ENCODE assay signal across 9 cellular contexts in the genomic region with DNA sequence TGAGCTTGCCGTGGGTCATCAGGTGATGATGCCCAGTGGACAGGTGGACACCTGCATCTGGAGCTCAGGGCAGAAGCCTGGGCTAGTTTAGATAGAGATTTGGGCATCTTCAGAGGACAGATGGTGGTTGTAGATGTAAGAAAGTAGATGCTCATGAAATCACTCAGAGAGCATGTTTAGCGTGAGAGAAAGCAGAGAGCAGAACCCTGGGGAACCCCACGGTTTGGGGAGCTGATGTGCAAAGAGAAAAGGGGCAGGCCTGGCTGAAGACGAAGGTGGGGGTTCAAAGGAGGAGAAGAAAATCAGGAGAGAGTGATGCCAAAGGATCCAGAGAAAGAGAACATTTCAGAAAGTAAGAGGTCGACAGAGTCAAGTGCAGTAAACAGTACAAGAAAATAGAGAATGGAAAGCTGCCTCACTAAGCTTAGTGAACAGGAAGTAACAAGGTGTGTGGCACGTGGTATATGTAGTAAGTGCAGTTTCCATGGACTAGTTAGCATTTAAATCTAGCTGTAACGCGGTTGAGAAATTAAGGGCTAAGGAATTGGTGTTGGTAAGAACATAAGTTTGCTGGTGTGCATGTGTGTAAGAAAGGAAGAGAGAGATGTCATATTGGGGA. TPM values are rescaled to one million over a fixed set of nuclear protein-coding genes. Genes with fewer than 3 reads are reported as not detected.
DNase-seq lines count a peak whose midpoint lies in the region; ATAC-seq, FAIRE-seq and TF ChIP-seq lines count a peak whose summit lies in the region.
"Had no signal": no experiment of that assay in that cellular context is flagged by ENCODE, and none has a peak within 500 bp of the region (broad histone marks: within the 10 kb centered on the region; RNA-seq: fewer than 3 reads in every experiment).

No MANE protein-coding gene starts in this region.

- no peaks in the 10 kb centered on the region for H4K20me1 ChIP-seq in GM12878 (ENCODE audit: control insufficient read depth, insufficient read depth)

- FAIRE-seq in GM18507 (lab: Jason Lieb, UNC) (peak; percentile 84), GM12878 (lab: Jason Lieb, UNC) (peak; percentile 86)

- intact Hi-C loops in GM12878 (cut with micrococcal nuclease; ENCODE audit: unreplicated experiment), result no loop called here
- intact Hi-C loops in heart left ventricle (cut with DNase I), result no loop called here
- intact Hi-C loops in colonic mucosa (cut with DNase I), result no loop called here

- no peak for TF ChIP-seq EP300 in GM12878 (IDR thresholded peaks at IDR 0.05; ENCODE audit: borderline replicate concordance in 1 of 2, control insufficient read depth in 1 of 2, low read depth in 2 of 2, low read length in 2 of 2)

- peaks cover 32% of the 10 kb centered on the region for H3K4me1 ChIP-seq in GM12878 (ENCODE audit: control insufficient read depth, insufficient read depth, low read length)
- peaks cover 0 to 3% (median 0%) of the 10 kb centered on the region in 12 donors for H3K4me1 ChIP-seq in heart left ventricle
- H3K4me1 ChIP-seq in colonic mucosa, result no peaks in the 10 kb centered on the region
- H3K4me1 ChIP-seq: SJSA1 had no signal

- WGBS in GM12878 (ENCODE audit: insufficient coverage, insufficient replicate concordance, low lambda C conversion rate, missing lambda C conversion rate), result under 1% methylated on average over 8 of the region's 8 CpGs
- 82 to 88% (median 86%) methylated on average over 8 of the region's 8 CpGs for WGBS in heart left ventricle, 4 donors

- BruUV-seq in GM12878 (replicated peaks; lab: Mats Ljungman, UMichigan), result no TSS peak

- in situ Hi-C loops in GM12878 (cut with MboI), result no loop called here

- no peak for TF ChIP-seq RAD21 in GM12878 (IDR thresholded peaks at IDR 0.05; ENCODE audit: insufficient read depth, low read depth, low read length)

- peak; percentile 15 for DNase-seq in GM18507 (ENCODE audit: extremely low spot score, insufficient read length, low read depth)
- no peak for DNase-seq in GM12878 (ENCODE audit: low read depth, low spot score)
- DNase-seq in NCI-H1930 (lab: John Stamatoyannopoulos, UW), result no peak
- DNase-seq in iPS-NIHi7 (ENCODE audit: extremely low spot score), result no peak
- no peak for DNase-seq in heart left ventricle
- DNase-seq in colonic mucosa, result no peak

- H3K79me2 ChIP-seq in GM12878 (ENCODE audit: control insufficient read depth, insufficient read depth, low read length), result no peaks in the 10 kb centered on the region

- H3K4me3 ChIP-seq in GM12878 (peak overlapping the region; percentile 32; the same call in 1 of the 2 replicates), heart left ventricle (no peak overlapping the region), colonic mucosa (no peak overlapping the region)
- H3K4me3 ChIP-seq: SJSA1 had no signal

- POLR2A ChIA-PET in GM12878 (lab: Charles Lee), result interaction anchor here (0.5 to 3.1 kb wide), 11 partner anchors 9 to 793 kb away, joined by 3 to 26 read pairs (median 5); partner anchors contain the start of gene SPICE1

- TF ChIP-seq POLR2A in GM12878 (IDR thresholded peaks at IDR 0.05; ENCODE audit: low read depth, low read length) (no peak), heart left ventricle (IDR thresholded peaks at IDR 0.05) (no peak)

- SMC1A ChIA-PET in GM12878 (lab: Charles Lee; ENCODE audit: uncharacterized antibody, unreplicated experiment), result interaction anchor here (0.6 to 5.2 kb wide), 14 partner anchors 8 to 111 kb away, joined by 3 to 73 read pairs (median 4); partner anchors contain the start of gene TIGIT

- H2AFZ ChIP-seq in GM12878 (ENCODE audit: control insufficient read depth, low read depth, low read length), result peak overlapping the region; percentile 74

- ATAC-seq in GM21367 (IDR thresholded peaks at IDR 0.05; ENCODE audit: unreplicated experiment), result peak; percentile 49
- peak; percentile 41 for ATAC-seq in HG03442 (IDR thresholded peaks at IDR 0.05; ENCODE audit: unreplicated experiment)
- ATAC-seq in GM12878, result peak; percentile 60
- no peak for ATAC-seq in heart left ventricle

- H3K27me3 ChIP-seq in GM12878 (replicated peaks in 1 of 2; ENCODE audit: control insufficient read depth in 2 of 2, insufficient read depth in 2 of 2, low read length in 1 of 2) (no peaks in the 10 kb centered on the region), heart left ventricle (no peaks in the 10 kb centered on the region), colonic mucosa (no peaks in the 10 kb centered on the region)
- H3K27me3 ChIP-seq: SJSA1 had no signal

- H3K9me3 ChIP-seq in GM12878 (replicated peaks; ENCODE audit: control insufficient read depth, insufficient read depth, low read length) (no peaks in the 10 kb centered on the region), heart left ventricle (no peaks in the 10 kb centered on the region), colonic mucosa (no peaks in the 10 kb centered on the region)
- H3K9me3 ChIP-seq: SJSA1 had no signal

- RAD21 ChIA-PET in GM12878 (lab: Charles Lee; ENCODE audit: unreplicated experiment), result interaction anchor here (0.6 to 3.1 kb wide), 8 partner anchors 9 to 93 kb away, joined by 3 to 35 read pairs (median 8); no protein-coding TSS in a partner anchor

- H3K36me3 ChIP-seq in GM12878 (ENCODE audit: control insufficient read depth in 2 of 2, insufficient read depth in 2 of 2, low read length in 1 of 2), result no peaks in the 10 kb centered on the region
- no peaks in the 10 kb centered on the region for H3K36me3 ChIP-seq in heart left ventricle
- no peaks in the 10 kb centered on the region for H3K36me3 ChIP-seq in colonic mucosa
- H3K36me3 ChIP-seq: SJSA1 had no signal

- H3K9ac ChIP-seq in GM12878 (ENCODE audit: control insufficient read depth, insufficient read depth, low read length) (peak overlapping the region; percentile 1; the same call in 1 of the 2 replicates), colonic mucosa (ENCODE audit: low read depth in 2 of 2, low read length in 2 of 2) (no peak overlapping the region)

- peak overlapping the region; percentile 1 for H3K4me2 ChIP-seq in GM12878 (ENCODE audit: control insufficient read depth, insufficient read depth)

- no peak for TF ChIP-seq CTCF in GM12878 (IDR thresholded peaks at IDR 0.05 in 2 of 3, conservative IDR thresholded peaks at IDR 0.05 in 1 of 3; ENCODE audit: control insufficient read depth in 2 of 3, extremely low read depth in 1 of 3, insufficient read depth in 1 of 3, low read depth in 3 of 3, low read length in 3 of 3)
- TF ChIP-seq CTCF in heart left ventricle (IDR thresholded peaks at IDR 0.05), result no peak
- no peak for TF ChIP-seq CTCF in colonic mucosa (IDR thresholded peaks at IDR 0.05)

- CTCF ChIA-PET in GM12878 (lab: Yijun Ruan, JAX), result interaction anchor here (1.2 to 7.4 kb wide), 10 partner anchors 9 to 152 kb away, joined by 3 to 78 read pairs (median 6); partner anchors contain the start of gene TIGIT

- H3K27ac ChIP-seq in GM12878 (ENCODE audit: control insufficient read depth, insufficient read depth), result peak overlapping the region; percentile 57
- H3K27ac ChIP-seq in heart left ventricle, result peak overlapping the region in 1 of 12 donors; percentile 63
- no peak overlapping the region for H3K27ac ChIP-seq in colonic mucosa
- H3K27ac ChIP-seq: SJSA1 had no signal

TF ChIP-seq in GM12878, 131 proteins besides CTCF, POLR2A, EP300 and RAD21 (continues in another document):
- TF ChIP-seq CREB1 (IDR thresholded peaks at IDR 0.05; ENCODE audit: low read depth) (0 out of 2 replicates have a peak, but pooled peaks have one; percentile 12), TARDBP (IDR thresholded peaks at IDR 0.05; ENCODE audit: borderline replicate concordance) (no peak), BCL3 (IDR thresholded peaks at IDR 0.05; ENCODE audit: borderline replicate concordance, insufficient read depth, low read depth, low read length, poor library complexity, severe bottlenecking) (peak; percentile 38), RAD51 (IDR thresholded peaks at IDR 0.05) (peak; percentile 77), RELA (IDR thresholded peaks at IDR 0.05; ENCODE audit: borderline replicate concordance, partially characterized antibody) (peak; percentile 26)

RNA-seq across cellular contexts. Expression of gene TIGIT, which starts 13.5 kb away (rescaled TPM):
- total RNA-seq in GM12878 (2013; cell fraction: nucleolus; rRNA removed), result 0.15 TPM in 2 replicates
- total RNA-seq in GM12878 (2014; rRNA removed) (0.38 and 0.56 TPM in 2 replicates), GM12878 (2014; rRNA removed; fragmentation: Illumina TruSeq; extraction: Trizol) (0.37 and 1.0 TPM in 2 replicates), GM12878 (2021) (0.21 and 0.85 TPM in 2 replicates), heart left ventricle (1 to 10 TPM in 1 of 9 donors, under 1 TPM in 2, not detected in 6; 0.10 to 3.8 (median 0.77) TPM), colonic mucosa (under 1 TPM; 0.37 to 0.40 TPM)
- 0.68 TPM for polyA plus RNA-seq in GM12878 (2011; ENCODE audit: low read depth)
- polyA plus RNA-seq in GM12878 (2011; rRNA removed) (0.08 and 0.23 TPM in 2 replicates), GM12878 (2014; fragmentation: Illumina TruSeq; extraction: Trizol) (0.38 and 1.1 TPM in 2 replicates), GM12878 (2014; fragmentation: Nextera tagmentation; extraction: Ambion mirVana) (1 to 10 TPM; 2.7 to 4.7 TPM), GM12878 (2014; rRNA removed) (0.50 and 7.2 TPM in 2 replicates), GM12878 (2016; fragmentation: Nextera tagmentation; extraction: Ambion mirVana) (1 to 10 TPM; 3.1 to 3.8 TPM), heart left ventricle (under 1 TPM in 1 of 2 donors, not detected in 1; 0.04 TPM)
- polyA plus RNA-seq in GM12878 (2011; cell fraction: cytosol; rRNA removed), result 0.30 and 0.72 TPM in 2 replicates
- polyA plus RNA-seq in GM12878 (2011; cell fraction: nucleus; rRNA removed), result 0.51 and 1.3 TPM in 2 replicates
- polyA plus RNA-seq in GM12878 (2012), result 4.8 and 7.2 TPM in 2 replicates
- 0.26 and 0.59 TPM in 2 replicates for polyA minus RNA-seq in GM12878 (2011; rRNA and poly(A)+ RNA removed)
- not detected in 2 replicates for polyA minus RNA-seq in GM12878 (2011; cell fraction: cytosol; rRNA and poly(A)+ RNA removed)
- 0.73 and 0.86 TPM in 2 replicates for polyA minus RNA-seq in GM12878 (2011; cell fraction: nucleus; rRNA and poly(A)+ RNA removed)
- total RNA-seq: SJSA1 had no signal

Comparison
In these comparisons a context has a peak if more than half of its experiments do, and no peak if none do; other contexts are left out.
1. ATAC-seq: peak in GM21367 (single experiment), HG03442 (single experiment) and GM12878 (single experiment); none in heart left ventricle (0 of 4).